ENCODE assay signal across 3 cellular contexts in the genomic region with DNA sequence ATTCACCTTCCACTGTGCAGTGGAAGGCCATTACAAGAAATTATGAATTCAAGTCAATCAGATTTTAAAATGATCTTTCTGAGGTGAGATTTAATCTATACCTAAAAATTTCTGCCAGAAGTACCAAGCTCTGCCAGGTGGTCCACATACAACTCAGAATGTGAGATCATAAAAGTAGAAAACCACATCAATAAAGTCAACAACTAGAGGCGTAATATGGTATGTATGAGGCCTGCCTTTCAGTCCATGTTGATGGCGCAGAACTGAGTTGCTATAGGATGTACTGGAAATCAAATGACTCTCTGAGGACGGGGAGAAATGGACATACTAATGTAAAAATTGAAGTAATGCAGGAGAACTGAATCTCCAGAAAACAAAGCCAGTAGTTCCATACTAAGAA.
"Had no signal": no experiment of that assay in that cellular context is flagged by ENCODE, and none has a peak within 500 bp of the region (broad histone marks: within the 10 kb centered on the region; RNA-seq: fewer than 3 reads in every experiment).

No MANE protein-coding gene starts in this region.

- ATAC-seq: GM12878 had no signal

- DNase-seq: GDM1, GF-D8 had no signal

- H3K4me3 ChIP-seq: GM12878 had no signal
